In genomic region chr17:41666708-41667279, GRCh38 we compare ENCODE assay signal across 1 cellular context.
TF ChIP-seq lines count a peak whose summit lies in the region.

No MANE protein-coding gene starts in this region.

TF ChIP-seq in HepG2, 621 proteins besides CTCF, POLR2A, EP300 and RAD21 (continues in another document):
- TF ChIP-seq BCL3 (CRISPR knock-in tag; IDR thresholded peaks at IDR 0.05) (peak; percentile 70), ZNF777 (CRISPR knock-in tag; IDR thresholded peaks at IDR 0.05) (0 out of 2 replicates have a peak, but pooled peaks have one; percentile 32), ETV5 (CRISPR knock-in tag; IDR thresholded peaks at IDR 0.05; ENCODE audit: borderline replicate concordance) (no peak; the same call in 1 of the 2 replicates), ZBTB42 (CRISPR knock-in tag; IDR thresholded peaks at IDR 0.05) (no peak), IRF9 (CRISPR knock-in tag; IDR thresholded peaks at IDR 0.05; ENCODE audit: borderline replicate concordance) (no peak), PHF21A (CRISPR knock-in tag; IDR thresholded peaks at IDR 0.05) (peak; percentile 41; the same call in 1 of the 2 replicates), KLF13 (CRISPR knock-in tag; IDR thresholded peaks at IDR 0.05) (no peak), NFKBIZ (CRISPR knock-in tag; IDR thresholded peaks at IDR 0.05) (no peak), NONO (IDR thresholded peaks at IDR 0.05) (no peak), NONO (CRISPR knock-in tag; conservative IDR thresholded peaks at IDR 0.05) (peak; percentile 62; the same call in 1 of the 2 replicates), CBX1 (IDR thresholded peaks at IDR 0.05; ENCODE audit: low read depth) (peak; percentile 14), MAX (IDR thresholded peaks at IDR 0.05) (peak; percentile 55; the same call in 1 of the 2 replicates), SP140L (CRISPR knock-in tag; IDR thresholded peaks at IDR 0.05; ENCODE audit: borderline replicate concordance) (no peak), TFDP2 (CRISPR knock-in tag; IDR thresholded peaks at IDR 0.05) (peak; percentile 48), CEBPG (CRISPR knock-in tag; IDR thresholded peaks at IDR 0.05) (peak; percentile 35; the same call in 1 of the 2 replicates), SUZ12 (IDR thresholded peaks at IDR 0.05; ENCODE audit: low read depth, low read length) (no peak), ASH2L (IDR thresholded peaks at IDR 0.05; ENCODE audit: insufficient read length, low read depth, low read length) (peak; percentile 65), ZNF451 (CRISPR knock-in tag; IDR thresholded peaks at IDR 0.05) (0 out of 2 replicates have a peak, but pooled peaks have one; percentile 20), GATAD2A (CRISPR knock-in tag; IDR thresholded peaks at IDR 0.05) (peak; percentile 61; the same call in 1 of the 2 replicates), DZIP1 (CRISPR knock-in tag; IDR thresholded peaks at IDR 0.05) (peak; percentile 18; the same call in 1 of the 2 replicates), ZNF264 (CRISPR knock-in tag; IDR thresholded peaks at IDR 0.05) (no peak), ZNF687 (CRISPR knock-in tag; IDR thresholded peaks at IDR 0.05) (peak; percentile 78), ZSCAN25 (CRISPR knock-in tag; IDR thresholded peaks at IDR 0.05) (peak; percentile 66; the same call in 1 of the 2 replicates), SALL1 (CRISPR knock-in tag; IDR thresholded peaks at IDR 0.05) (peak; percentile 42; the same call in 1 of the 2 replicates), SRSF4 (IDR thresholded peaks at IDR 0.05; ENCODE audit: low read depth, low read length, poor library complexity, severe bottlenecking) (no peak), PBX2 (CRISPR knock-in tag; IDR thresholded peaks at IDR 0.05) (0 out of 2 replicates have a peak, but pooled peaks have one; percentile 24), ZNF329 (CRISPR knock-in tag; IDR thresholded peaks at IDR 0.05; ENCODE audit: low read depth) (no peak; the same call in 1 of the 2 replicates), LCORL (IDR thresholded peaks at IDR 0.05) (no peak), LCORL (CRISPR knock-in tag; IDR thresholded peaks at IDR 0.05) (peak; percentile 36; the same call in 1 of the 2 replicates), ZBTB49 (CRISPR knock-in tag; IDR thresholded peaks at IDR 0.05; ENCODE audit: borderline replicate concordance) (no peak), KAT7 (CRISPR knock-in tag; IDR thresholded peaks at IDR 0.05; ENCODE audit: borderline replicate concordance) (no peak), EEA1 (CRISPR knock-in tag; IDR thresholded peaks at IDR 0.05; ENCODE audit: borderline replicate concordance) (no peak), KDM3A (CRISPR knock-in tag; IDR thresholded peaks at IDR 0.05; ENCODE audit: low read depth) (peak; percentile 46; the same call in 1 of the 2 replicates), DDIT3 (CRISPR knock-in tag; IDR thresholded peaks at IDR 0.05) (no peak), TSC22D2 (CRISPR knock-in tag; IDR thresholded peaks at IDR 0.05; ENCODE audit: borderline replicate concordance) (peak; percentile 59; the same call in 1 of the 2 replicates), ZNF672 (CRISPR knock-in tag; IDR thresholded peaks at IDR 0.05) (no peak), SP4 (CRISPR knock-in tag; IDR thresholded peaks at IDR 0.05) (peak; percentile 57; the same call in 1 of the 2 replicates), GMEB1 (CRISPR knock-in tag; IDR thresholded peaks at IDR 0.05; ENCODE audit: borderline replicate concordance) (peak; percentile 38; the same call in 1 of the 2 replicates), ZNF644 (CRISPR knock-in tag; IDR thresholded peaks at IDR 0.05; ENCODE audit: low read depth) (0 out of 2 replicates have a peak, but pooled peaks have one; percentile 38), ARID2 (CRISPR knock-in tag; IDR thresholded peaks at IDR 0.05; ENCODE audit: borderline replicate concordance) (no peak), ZFX (CRISPR knock-in tag; IDR thresholded peaks at IDR 0.05; ENCODE audit: low read depth) (peak; percentile 55; the same call in 1 of the 2 replicates), ATF2 (CRISPR knock-in tag; IDR thresholded peaks at IDR 0.05) (peak; percentile 65; the same call in 1 of the 2 replicates), ZNF891 (CRISPR knock-in tag; IDR thresholded peaks at IDR 0.05) (0 out of 2 replicates have a peak, but pooled peaks have one; percentile 3), KLF11 (CRISPR knock-in tag; IDR thresholded peaks at IDR 0.05) (no peak)
